In the genomic region with DNA sequence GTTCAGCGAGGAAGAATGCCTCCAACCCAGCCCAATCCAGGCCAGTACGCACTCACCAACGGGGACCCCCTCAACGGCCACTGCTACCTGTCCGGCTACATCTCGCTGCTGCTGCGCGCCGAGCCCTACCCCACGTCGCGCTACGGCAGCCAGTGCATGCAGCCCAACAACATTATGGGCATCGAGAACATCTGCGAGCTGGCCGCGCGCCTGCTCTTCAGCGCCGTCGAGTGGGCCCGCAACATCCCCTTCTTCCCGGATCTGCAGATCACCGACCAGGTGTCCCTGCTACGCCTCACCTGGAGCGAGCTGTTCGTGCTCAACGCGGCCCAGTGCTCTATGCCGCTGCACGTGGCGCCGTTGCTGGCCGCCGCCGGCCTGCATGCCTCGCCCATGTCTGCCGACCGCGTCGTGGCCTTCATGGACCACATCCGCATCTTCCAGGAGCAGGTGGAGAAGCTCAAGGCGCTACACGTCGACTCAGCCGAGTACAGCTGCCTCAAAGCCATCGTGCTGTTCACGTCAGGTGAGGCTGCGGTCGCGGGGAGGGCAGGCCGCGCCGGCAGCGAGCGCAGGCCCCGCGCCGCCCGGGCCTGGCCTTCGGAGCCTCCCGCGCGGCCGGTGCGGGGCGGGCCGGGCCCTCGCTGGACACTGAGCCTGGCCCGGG, we compare ENCODE assay signal across 9 cellular contexts. TPM values are rescaled to one million over a fixed set of nuclear protein-coding genes. Genes with fewer than 3 reads are reported as not detected.
DNase-seq lines count a peak whose midpoint lies in the region; ATAC-seq and TF ChIP-seq lines count a peak whose summit lies in the region.
"Had no signal": no experiment of that assay in that cellular context is flagged by ENCODE, and none has a peak within 500 bp of the region (broad histone marks: within the 10 kb centered on the region; RNA-seq: fewer than 3 reads in every experiment).

No MANE protein-coding gene starts in this region.

- H3K36me3 Mint-ChIP-seq in chondrocyte (ENCODE audit: low read depth) (peaks cover 8% of the 10 kb centered on the region), type B pancreatic cell (peaks cover 46% of the 10 kb centered on the region)

- peak overlapping the region; percentile 99 for H3K27ac Mint-ChIP-seq in chondrocyte (ENCODE audit: unreplicated experiment)
- peak overlapping the region; percentile 89 for H3K27ac Mint-ChIP-seq in type B pancreatic cell

- no peaks in the 10 kb centered on the region for H3K27me3 ChIP-seq in lung (ENCODE audit: control insufficient read depth, insufficient read depth)

- peaks cover 0 to 11% of the 10 kb centered on the region in 2 donors for H3K4me1 ChIP-seq in lung (ENCODE audit: control insufficient read depth in 2 of 2, insufficient read depth in 2 of 2, low read length in 2 of 2)

- H3K4me3 Mint-ChIP-seq in chondrocyte (ENCODE audit: unreplicated experiment), result peak overlapping the region; percentile 96
- peak overlapping the region; percentile 96 for H3K4me3 Mint-ChIP-seq in type B pancreatic cell

- no peaks in the 10 kb centered on the region for H3K27me3 Mint-ChIP-seq in chondrocyte (ENCODE audit: low read depth)
- peaks cover 71% of the 10 kb centered on the region for H3K27me3 Mint-ChIP-seq in type B pancreatic cell

- peaks cover 0 to 6% of the 10 kb centered on the region in 2 donors for H3K36me3 ChIP-seq in lung (ENCODE audit: control insufficient read depth in 2 of 2, insufficient read depth in 2 of 2, low read length in 2 of 2)
- H3K36me3 ChIP-seq: Peyer's patch had no signal

- ATAC-seq in lung (ENCODE audit: insufficient read depth, low FRiP score) (no peak), HG03139 (IDR thresholded peaks at IDR 0.05; ENCODE audit: unreplicated experiment) (no peak), HG03439 (IDR thresholded peaks at IDR 0.05; ENCODE audit: unreplicated experiment) (no peak)

- H3K27ac ChIP-seq in lung (ENCODE audit: low read depth in 1 of 2, low read length in 1 of 2), result peak overlapping the region in 1 of 2 donors; percentile 75
- H3K27ac ChIP-seq: Peyer's patch had no signal

- peaks cover 0 to 11% of the 10 kb centered on the region in 2 donors for H3K9me3 ChIP-seq in lung (ENCODE audit: control insufficient read depth in 2 of 2, insufficient read depth in 1 of 2, low read length in 1 of 2)
- H3K9me3 ChIP-seq: Peyer's patch had no signal

- peak; percentile 61 for DNase-seq in activated effector memory CD4-positive, alpha-beta T cell treated with anti-CD3 and anti-CD28 coated beads, Interleukin-2, amount 50 U/mL, for 16 hours
- no peak for DNase-seq in activated effector memory CD4-positive, alpha-beta T cell treated with Interleukin-2 at 50 U/mL for 16 hours
- DNase-seq in chondrocyte (ENCODE audit: low spot score) (no peak), lung (ENCODE audit: low spot score) (no peak), type B pancreatic cell (ENCODE audit: extremely low spot score, unreplicated experiment) (no peak), GF-D8 (lab: John Stamatoyannopoulos, UW) (no peak)
- DNase-seq: Peyer's patch had no signal

- H3K4me1 Mint-ChIP-seq in chondrocyte (ENCODE audit: low read depth) (peaks cover 64% of the 10 kb centered on the region), type B pancreatic cell (ENCODE audit: unreplicated experiment) (peaks cover 38% of the 10 kb centered on the region)

- peak overlapping the region; percentile 48 for H3K4me3 ChIP-seq in lung
- H3K4me3 ChIP-seq: Peyer's patch had no signal

- 5 to 13% methylated on average over 63 to 70 of the region's 70 CpGs for WGBS in lung, 2 donors

- H3K9me3 Mint-ChIP-seq in chondrocyte (ENCODE audit: low read depth), result no peaks in the 10 kb centered on the region
- H3K9me3 Mint-ChIP-seq in type B pancreatic cell, result no peaks in the 10 kb centered on the region

- TF ChIP-seq CTCF in chondrocyte (IDR thresholded peaks at IDR 0.05), result no peak
- no peak for TF ChIP-seq CTCF in lung (IDR thresholded peaks at IDR 0.05; ENCODE audit: control extremely low read depth, extremely low read depth)
- TF ChIP-seq CTCF in type B pancreatic cell (conservative IDR thresholded peaks at IDR 0.05), result no peak

RNA-seq across cellular contexts. Expression of a gene that starts 5.0 kb away (rescaled TPM):
- total RNA-seq in chondrocyte (28.7 to 41.9 TPM (median 30.8 TPM) in 3 replicates), lung (100 to 1,000 TPM in 1 of 2 donors, 10 to 100 TPM in 1; 57.3 to 104 TPM), type B pancreatic cell (ENCODE audit: low replicate concordance) (6.6 and 126 TPM in 2 replicates)
- 10 to 100 TPM; 15.2 to 59.3 TPM for polyA plus RNA-seq in lung

RNA-seq across cellular contexts. Expression of a gene that starts 7.0 kb away (rescaled TPM):
- total RNA-seq in chondrocyte (16.2 to 20.0 TPM (median 19.7 TPM) in 3 replicates), lung (10 to 100 TPM in 1 of 2 donors, 1 to 10 TPM in 1; 8.9 to 50.0 TPM), type B pancreatic cell (ENCODE audit: low replicate concordance) (1.8 and 19.0 TPM in 2 replicates)
- polyA plus RNA-seq in lung, result 10 to 100 TPM in 1 of 2 donors, 1 to 10 TPM in 1; 3.6 to 12.9 TPM
